ENCODE assay signal across 1 cellular context in genomic region chr17:37489197-37490001, GRCh38.
TF ChIP-seq lines count a peak whose summit lies in the region.

TSS of gene DUSP14 (plus strand) at chr17:37489891. CDS start at chr17:37512273, 22,382 bp downstream.

TF ChIP-seq in HepG2, 621 proteins besides CTCF, POLR2A, EP300 and RAD21 (continued from another document and continues in another):
- no peak for TF ChIP-seq RERE (CRISPR knock-in tag; IDR thresholded peaks at IDR 0.05; ENCODE audit: low read depth)
- no peak; the same call in none of the 2 replicates for TF ChIP-seq ZC3H4 (CRISPR knock-in tag; IDR thresholded peaks at IDR 0.05; ENCODE audit: borderline replicate concordance)
- TF ChIP-seq ZNF597 (CRISPR knock-in tag; IDR thresholded peaks at IDR 0.05) = no peak
- TF ChIP-seq ZIK1 (CRISPR knock-in tag; IDR thresholded peaks at IDR 0.05; ENCODE audit: borderline replicate concordance, low read depth) = no peak
- peak; percentile 74 for TF ChIP-seq GMEB1 (CRISPR knock-in tag; IDR thresholded peaks at IDR 0.05; ENCODE audit: borderline replicate concordance)
- no peak for TF ChIP-seq HOXA5 (CRISPR knock-in tag; IDR thresholded peaks at IDR 0.05)
- TF ChIP-seq MTA3 (CRISPR knock-in tag; IDR thresholded peaks at IDR 0.05) = no peak
- TF ChIP-seq ARID3A (IDR thresholded peaks at IDR 0.05; ENCODE audit: low read depth, low read length) = no peak
- TF ChIP-seq HNF4G (IDR thresholded peaks at IDR 0.05; ENCODE audit: borderline replicate concordance, low read depth, low read length) = no peak
- no peak for TF ChIP-seq HNF4G (CRISPR knock-in tag; IDR thresholded peaks at IDR 0.05; ENCODE audit: borderline replicate concordance, low read depth)
- no peak for TF ChIP-seq SSRP1 (CRISPR knock-in tag; IDR thresholded peaks at IDR 0.05)
- TF ChIP-seq ZEB1 (IDR thresholded peaks at IDR 0.05; ENCODE audit: insufficient replicate concordance, low read depth) = peak; percentile 80
- no peak for TF ChIP-seq ZNF839 (CRISPR knock-in tag; IDR thresholded peaks at IDR 0.05; ENCODE audit: borderline replicate concordance)
- peak; percentile 74 for TF ChIP-seq KDM2A (CRISPR knock-in tag; IDR thresholded peaks at IDR 0.05; ENCODE audit: borderline replicate concordance, low read depth)
- peak; percentile 56; the same call in 1 of the 2 replicates for TF ChIP-seq ZFP90 (CRISPR knock-in tag; IDR thresholded peaks at IDR 0.05; ENCODE audit: borderline replicate concordance)
- TF ChIP-seq SOX5 (CRISPR knock-in tag; IDR thresholded peaks at IDR 0.05; ENCODE audit: borderline replicate concordance) = peak; percentile 7; the same call in 1 of the 2 replicates
- no peak for TF ChIP-seq GTF3A (CRISPR knock-in tag; conservative IDR thresholded peaks at IDR 0.05)
- no peak for TF ChIP-seq GATAD2A (CRISPR knock-in tag; IDR thresholded peaks at IDR 0.05)
- TF ChIP-seq ZNF598 (CRISPR knock-in tag; IDR thresholded peaks at IDR 0.05; ENCODE audit: borderline replicate concordance) = no peak
- no peak for TF ChIP-seq ZKSCAN8 (CRISPR knock-in tag; IDR thresholded peaks at IDR 0.05; ENCODE audit: borderline replicate concordance)
- no peak for TF ChIP-seq MNT (IDR thresholded peaks at IDR 0.05)
- TF ChIP-seq ZSCAN21 (CRISPR knock-in tag; IDR thresholded peaks at IDR 0.05; ENCODE audit: borderline replicate concordance) = peak; percentile 52; the same call in 1 of the 2 replicates
- TF ChIP-seq ZNF333 (CRISPR knock-in tag; IDR thresholded peaks at IDR 0.05; ENCODE audit: borderline replicate concordance) = no peak
- TF ChIP-seq ZNF142 (CRISPR knock-in tag; IDR thresholded peaks at IDR 0.05) = no peak; the same call in 1 of the 2 replicates
- TF ChIP-seq GABPB1 (CRISPR knock-in tag; IDR thresholded peaks at IDR 0.05) = peak; percentile 71; the same call in 1 of the 2 replicates
- TF ChIP-seq ZNF350 (CRISPR knock-in tag; IDR thresholded peaks at IDR 0.05; ENCODE audit: borderline replicate concordance, low read depth) = 0 out of 2 replicates have a peak, but pooled peaks have one; percentile 7
- TF ChIP-seq FOSL2 (CRISPR knock-in tag; IDR thresholded peaks at IDR 0.05) = peak; percentile 24; the same call in 1 of the 2 replicates
- TF ChIP-seq RELA (CRISPR knock-in tag; IDR thresholded peaks at IDR 0.05) = no peak
- peak; percentile 44; the same call in 1 of the 2 replicates for TF ChIP-seq ZNF230 (CRISPR knock-in tag; IDR thresholded peaks at IDR 0.05)
- TF ChIP-seq ZUFSP (CRISPR knock-in tag; IDR thresholded peaks at IDR 0.05; ENCODE audit: borderline replicate concordance) = no peak
- no peak for TF ChIP-seq FOXA1 (IDR thresholded peaks at IDR 0.05)
- no peak for TF ChIP-seq FOXA1 (CRISPR knock-in tag; IDR thresholded peaks at IDR 0.05)
- peak; percentile 40; the same call in 1 of the 2 replicates for TF ChIP-seq ZBTB7B (CRISPR knock-in tag; IDR thresholded peaks at IDR 0.05)
- no peak for TF ChIP-seq EEA1 (CRISPR knock-in tag; IDR thresholded peaks at IDR 0.05; ENCODE audit: borderline replicate concordance)
- TF ChIP-seq PATZ1 (CRISPR knock-in tag; IDR thresholded peaks at IDR 0.05) = peak; percentile 44
